ENCODE assay signal across 8 cellular contexts in genomic region chr11:96339704-96340554, GRCh38. TPM values are rescaled to one million over a fixed set of nuclear protein-coding genes. Genes with fewer than 3 reads are reported as not detected.
A peak's percentile ranks its signal among the peaks of the same experiment; 100 is the strongest.
DNase-seq lines count a peak whose midpoint lies in the region; ATAC-seq and TF ChIP-seq lines count a peak whose summit lies in the region.

No MANE protein-coding gene starts in this region.

- H3K9me3 ChIP-seq in CD4-positive, alpha-beta memory T cell (ENCODE audit: control insufficient read depth in 1 of 2, low read length in 2 of 2), result no peaks in the 10 kb centered on the region
- H3K9me3 ChIP-seq in SJSA1 (replicated peaks), result no peaks in the 10 kb centered on the region
- H3K9me3 ChIP-seq in parathyroid adenoma (ENCODE audit: control insufficient read depth, low read length), result no peaks in the 10 kb centered on the region

- peak overlapping the region; percentile 25 for H3K4me2 ChIP-seq in parathyroid adenoma (ENCODE audit: low read length)

- H3K79me2 ChIP-seq in parathyroid adenoma, result peaks cover 9% of the 10 kb centered on the region

- H3K36me3 Mint-ChIP-seq in CD4-positive, alpha-beta memory T cell, result peaks cover 15 to 46% of the 10 kb centered on the region in 2 donors

- peaks cover 3% of the 10 kb centered on the region for H3K36me3 ChIP-seq in CD4-positive, alpha-beta memory T cell (ENCODE audit: insufficient read depth, low read length)
- H3K36me3 ChIP-seq in SJSA1 (peaks cover under 1% of the 10 kb centered on the region; the same call in 1 of the 2 replicates), parathyroid adenoma (ENCODE audit: control insufficient read depth, insufficient read depth, low read length) (no peaks in the 10 kb centered on the region)

- intact Hi-C loops in CD4-positive, alpha-beta memory T cell (cut with micrococcal nuclease), result loop anchor here (1.0 to 5.0 kb wide), 3 partner anchors 15 to 97 kb away; no protein-coding TSS in a partner anchor

- no peak for TF ChIP-seq CTCF in parathyroid adenoma (IDR thresholded peaks at IDR 0.05)

- H3K9me3 Mint-ChIP-seq in CD4-positive, alpha-beta memory T cell, result no peaks in the 10 kb centered on the region

- peak overlapping the region; percentile 86 to 97 (median 93) for H3K27ac Mint-ChIP-seq in CD4-positive, alpha-beta memory T cell

- H3K4me3 Mint-ChIP-seq in CD4-positive, alpha-beta memory T cell, result peak overlapping the region; percentile 91 to 98 (median 94)

- no peak overlapping the region for H3K9ac ChIP-seq in parathyroid adenoma

- POLR2A ChIA-PET in CD4-positive, alpha-beta memory T cell (lab: Charles Lee; ENCODE audit: partially characterized antibody), result interaction anchor here (0.9 to 7.4 kb wide), 21 partner anchors 10 to 1273 kb away, joined by 3 to 76 read pairs (median 7); partner anchors contain the start of genes CCDC82, FAM76B and JRKL

- H3K4me1 Mint-ChIP-seq in CD4-positive, alpha-beta memory T cell, result peaks cover 41 to 76% (median 55%) of the 10 kb centered on the region in 4 donors

- H3K27ac ChIP-seq in CD4-positive, alpha-beta memory T cell (ENCODE audit: low read depth, low read length), result peak overlapping the region; percentile 75
- H3K27ac ChIP-seq in SJSA1 (peak overlapping the region; percentile 26; the same call in 1 of the 2 replicates), epithelial cell of prostate (peak overlapping the region; percentile 72), parathyroid adenoma (peak overlapping the region; percentile 89)

- peak overlapping the region; percentile 60 to 78 for H3K4me3 ChIP-seq in CD4-positive, alpha-beta memory T cell (ENCODE audit: low read length in 2 of 2)
- H3K4me3 ChIP-seq in SJSA1 (peak overlapping the region; percentile 6; the same call in 1 of the 2 replicates), parathyroid adenoma (ENCODE audit: low read depth, low read length) (peak overlapping the region; percentile 29)

- CTCF ChIA-PET in CD4-positive, alpha-beta memory T cell (lab: Charles Lee; ENCODE audit: partially characterized antibody), result interaction anchor here (0.7 to 7.7 kb wide), 26 partner anchors 8 to 326 kb away, joined by 3 to 258 read pairs (median 9); no protein-coding TSS in a partner anchor

- no peaks in the 10 kb centered on the region for H3K27me3 ChIP-seq in CD4-positive, alpha-beta memory T cell (ENCODE audit: insufficient read depth, low read length)
- H3K27me3 ChIP-seq in SJSA1 (replicated peaks), result no peaks in the 10 kb centered on the region
- no peaks in the 10 kb centered on the region for H3K27me3 ChIP-seq in parathyroid adenoma (ENCODE audit: control insufficient read depth, insufficient read depth, low read length)

- peaks cover 66% of the 10 kb centered on the region for H3K4me1 ChIP-seq in CD4-positive, alpha-beta memory T cell (ENCODE audit: insufficient read depth, low read length)
- H3K4me1 ChIP-seq in SJSA1 (replicated peaks) (peaks cover 42% of the 10 kb centered on the region), parathyroid adenoma (peaks cover 18% of the 10 kb centered on the region)

- H2AFZ ChIP-seq in parathyroid adenoma, result no peak overlapping the region

- DNase-seq in CD4-positive, alpha-beta memory T cell, result no peak
- DNase-seq in SJSA1 (ENCODE audit: low read depth in 1 of 2, low spot score in 2 of 2) (no peak), epithelial cell of prostate (ENCODE audit: low read depth, low spot score) (no peak), NCI-H2227 (lab: John Stamatoyannopoulos, UW; ENCODE audit: unreplicated experiment) (no peak), LoVo (ENCODE audit: low spot score) (no peak)
- no peak for DNase-seq in stimulated activated CD4-positive, alpha-beta T cell treated with anti-CD3 and anti-CD28 coated beads, Interleukin-1b, Interleukin-23, amount 100 ng/mL, for 48 hours

- no peak for ATAC-seq in GM19324 (IDR thresholded peaks at IDR 0.05; ENCODE audit: low FRiP score, unreplicated experiment)

- no peaks in the 10 kb centered on the region for H3K27me3 Mint-ChIP-seq in CD4-positive, alpha-beta memory T cell

RNA-seq across cellular contexts. Expression of gene MAML2, which starts 3.1 kb away (rescaled TPM):
- 10 to 100 TPM; 37.5 to 38.3 TPM for total RNA-seq in CD4-positive, alpha-beta memory T cell
- 10 to 100 TPM in 1 of 2 donors, 1 to 10 TPM in 1; 1.6 to 13.4 TPM for polyA plus RNA-seq in CD4-positive, alpha-beta memory T cell
- 6.1 and 8.7 TPM in 2 replicates for total RNA-seq in SJSA1 (2014; rRNA removed; shearing (Covaris generic))

RNA-seq across cellular contexts. Expression of gene CCDC82, which starts 49.8 kb away (rescaled TPM):
- 10 to 100 TPM; 37.9 to 42.8 TPM for total RNA-seq in CD4-positive, alpha-beta memory T cell
- 10 to 100 TPM; 12.9 to 29.2 TPM for polyA plus RNA-seq in CD4-positive, alpha-beta memory T cell
- total RNA-seq in SJSA1 (2014; rRNA removed; shearing (Covaris generic)), result 12.6 and 23.7 TPM in 2 replicates

RNA-seq across cellular contexts. Expression of gene JRKL, which starts 49.9 kb away (rescaled TPM):
- total RNA-seq in CD4-positive, alpha-beta memory T cell, result 10 to 100 TPM; 18.3 to 20.0 TPM
- 1 to 10 TPM; 1.9 to 4.0 TPM for polyA plus RNA-seq in CD4-positive, alpha-beta memory T cell
- total RNA-seq in SJSA1 (2014; rRNA removed; shearing (Covaris generic)), result 3.8 and 4.5 TPM in 2 replicates

Comparison
In these comparisons a context has a peak if more than half of its experiments do, and no peak if none do; other contexts are left out.
1. H3K27ac ChIP-seq: peak in every context shown above with its lines; median percentile 89 in parathyroid adenoma; 75 in CD4-positive, alpha-beta memory T cell; 72 in epithelial cell of prostate; 26 in SJSA1.
2. H3K4me3 ChIP-seq: peak in every context shown above with its lines; median percentile 69 in CD4-positive, alpha-beta memory T cell; 29 in parathyroid adenoma; 6 in SJSA1.